In the genomic region with DNA sequence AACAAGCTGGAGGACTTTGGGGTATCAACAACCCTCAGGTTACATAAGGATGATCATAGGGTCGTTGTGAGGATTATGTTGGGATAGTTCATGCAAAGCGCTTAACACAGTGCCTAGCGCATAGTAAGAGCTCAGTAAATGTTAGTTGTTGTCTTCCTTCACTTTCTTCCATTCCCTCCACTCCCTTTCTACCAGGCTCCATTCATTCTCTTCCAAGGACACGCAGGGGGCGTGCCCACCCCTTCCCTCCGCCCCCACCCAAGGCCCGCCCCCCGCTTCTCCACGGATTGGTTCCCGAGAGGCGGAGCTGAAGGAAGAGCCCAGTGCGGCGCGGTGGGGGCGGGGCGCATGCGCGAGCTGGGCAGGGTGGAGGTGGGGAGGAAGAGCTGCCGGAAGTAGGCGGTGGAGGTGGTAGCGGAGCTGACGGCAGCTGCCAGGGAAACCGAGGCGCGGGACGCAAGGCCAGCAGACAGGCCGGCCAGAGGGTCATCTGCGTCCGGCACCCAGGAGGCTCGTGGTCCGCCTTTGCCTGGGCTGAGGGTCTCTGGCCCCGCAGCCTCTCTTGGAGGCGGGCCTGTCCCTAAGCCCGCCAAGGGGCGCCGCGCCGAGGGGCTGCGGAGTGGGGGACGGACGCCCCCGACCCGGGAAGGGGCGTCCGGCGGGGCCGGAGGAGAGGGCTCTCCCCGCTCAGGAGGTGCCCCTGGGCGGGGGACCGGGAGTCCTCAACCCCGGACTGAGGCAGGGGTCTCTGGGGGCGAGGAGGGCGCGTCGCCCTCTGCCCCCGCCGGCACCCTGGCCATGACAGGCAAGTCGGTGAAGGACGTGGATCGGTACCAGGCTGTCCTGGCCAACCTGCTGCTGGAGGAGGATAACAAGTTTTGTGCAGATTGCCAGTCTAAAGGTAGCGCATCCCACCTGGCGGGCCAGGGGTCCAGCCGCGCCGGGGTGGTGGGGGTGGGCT, we compare ENCODE assay signal across 8 cellular contexts. TPM values are rescaled to one million over a fixed set of nuclear protein-coding genes. Genes with fewer than 3 reads are reported as not detected.
DNase-seq lines count a peak whose midpoint lies in the region; ATAC-seq and TF ChIP-seq lines count a peak whose summit lies in the region.

SMAP2 (plus strand) TSS at position 405 of the 961 bp plus-strand sequence; CDS start at position 799, 394 bp downstream.

- peak; percentile 97 for DNase-seq in Calu3
- peak; percentile 89 for DNase-seq in HuH-7.5 (ENCODE audit: low spot score)
- peak; percentile 98 for DNase-seq in activated CD8-positive, alpha-beta memory T cell treated with anti-CD3 and anti-CD28 coated beads, Interleukin-2, amount 50 U/mL, for 48 hours
- DNase-seq in endothelial cell (ENCODE audit: low spot score): peak; percentile 94
- DNase-seq in mesothelial cell of epicardium (ENCODE audit: low spot score in 2 of 2, unreplicated experiment in 2 of 2): peak; percentile 96 to 97
- peak; percentile 96 to 97 for DNase-seq in stimulated activated CD8-positive, alpha-beta memory T cell treated with anti-CD3 and anti-CD28 coated beads, Interleukin-15, amount 100 ng/mL, for 48 hours (ENCODE audit: low read depth in 2 of 2)

- peaks cover 5% of the 10 kb centered on the region for H3K4me1 ChIP-seq in OCI-LY3 (ENCODE audit: low read length)

- BruUV-seq in Calu3 (replicated peaks; lab: Mats Ljungman, UMichigan): no TSS peak

- H2AFZ ChIP-seq in OCI-LY3 (ENCODE audit: low read depth, low read length): peak within 1 kb of the TSS; percentile 74

- H3K27me3 Mint-ChIP-seq in Calu3 (ENCODE audit: unreplicated experiment) (peaks cover 17% of the 10 kb centered on the region), endothelial cell (ENCODE audit: unreplicated experiment) (peaks cover 4% of the 10 kb centered on the region), mesothelial cell of epicardium (ENCODE audit: low read depth) (no peaks in the 10 kb centered on the region)

- H3K4me3 Mint-ChIP-seq in Calu3 (ENCODE audit: low read depth, unreplicated experiment): peak within 1 kb of the TSS; percentile 75
- H3K4me3 Mint-ChIP-seq in endothelial cell (ENCODE audit: unreplicated experiment): peak within 1 kb of the TSS; percentile 97
- peak within 1 kb of the TSS; percentile 88 for H3K4me3 Mint-ChIP-seq in mesothelial cell of epicardium

- H3K4me3 ChIP-seq in OCI-LY3 (ENCODE audit: low read length): peak within 1 kb of the TSS; percentile 99

- no peaks in the 10 kb centered on the region; the same call in 1 of the 2 replicates for H4K20me1 ChIP-seq in OCI-LY3 (ENCODE audit: insufficient read depth, low read length)

- H3K36me3 Mint-ChIP-seq in Calu3 (ENCODE audit: insufficient read depth, unreplicated experiment) (peaks cover 20% of the 10 kb centered on the region), endothelial cell (ENCODE audit: low read depth, unreplicated experiment) (peaks cover 3% of the 10 kb centered on the region), mesothelial cell of epicardium (no peaks in the 10 kb centered on the region)

- H3K9me3 Mint-ChIP-seq in Calu3 (ENCODE audit: low read depth, unreplicated experiment) (no peaks in the 10 kb centered on the region), endothelial cell (ENCODE audit: unreplicated experiment) (no peaks in the 10 kb centered on the region), mesothelial cell of epicardium (no peaks in the 10 kb centered on the region)

- peak within 1 kb of the TSS; percentile 89 for H3K4me2 ChIP-seq in OCI-LY3 (ENCODE audit: low read length)

- CTCF ChIA-PET in Calu3 (lab: Charles Lee): interaction anchor here (0.6 to 1.9 kb wide), 11 partner anchors 9 to 471 kb away, joined by 3 to 7 read pairs (median 4); no protein-coding TSS in a partner anchor

- H3K9me3 ChIP-seq in OCI-LY3 (ENCODE audit: insufficient read depth, low read length): no peaks in the 10 kb centered on the region

- H3K79me2 ChIP-seq in OCI-LY3 (ENCODE audit: low read length): peaks cover 51% of the 10 kb centered on the region

- peaks cover 8% of the 10 kb centered on the region for H3K36me3 ChIP-seq in OCI-LY3 (replicated peaks; ENCODE audit: low read depth, low read length)

- H3K27ac ChIP-seq in OCI-LY3 (ENCODE audit: low read length): peak within 1 kb of the TSS; percentile 90

- peak; percentile 71 for ATAC-seq in GM21515 (IDR thresholded peaks at IDR 0.05; ENCODE audit: unreplicated experiment)

- H3K27ac Mint-ChIP-seq in Calu3 (ENCODE audit: unreplicated experiment): peak within 1 kb of the TSS; percentile 14
- no peak within 1 kb of the TSS for H3K27ac Mint-ChIP-seq in endothelial cell (ENCODE audit: unreplicated experiment)
- peak within 1 kb of the TSS; percentile 92 for H3K27ac Mint-ChIP-seq in mesothelial cell of epicardium

- intact Hi-C loops in Calu3 (cut with micrococcal nuclease; ENCODE audit: unreplicated experiment): no loop called here

- TF ChIP-seq CTCF in Calu3 (IDR thresholded peaks at IDR 0.05; ENCODE audit: unreplicated experiment) (no peak), OCI-LY3 (IDR thresholded peaks at IDR 0.05; ENCODE audit: low read depth, low read length) (no peak), endothelial cell (IDR thresholded peaks at IDR 0.05; ENCODE audit: unreplicated experiment) (no peak), mesothelial cell of epicardium (IDR thresholded peaks at IDR 0.05; ENCODE audit: unreplicated experiment) (no peak)

- H3K9ac ChIP-seq in OCI-LY3 (ENCODE audit: low read length): peak within 1 kb of the TSS; percentile 96

- H3K4me1 Mint-ChIP-seq in Calu3 (ENCODE audit: low read depth, unreplicated experiment): peaks cover 29% of the 10 kb centered on the region
- peaks cover 10% of the 10 kb centered on the region for H3K4me1 Mint-ChIP-seq in endothelial cell (ENCODE audit: unreplicated experiment)
- peaks cover 17% of the 10 kb centered on the region for H3K4me1 Mint-ChIP-seq in mesothelial cell of epicardium

- no peaks in the 10 kb centered on the region for H3K27me3 ChIP-seq in OCI-LY3 (ENCODE audit: low read depth, low read length)

RNA-seq across cellular contexts. Expression of gene SMAP2, which starts in this region (rescaled TPM):
- total RNA-seq in Calu3 (2022) (12.8 and 13.7 TPM in 2 replicates), endothelial cell (ENCODE audit: unreplicated experiment) (12.1 TPM), mesothelial cell of epicardium (10.9 to 12.4 TPM (median 12.0 TPM) in 3 replicates)

Comparison
In these comparisons a context has a peak if more than half of its experiments do, and no peak if none do; other contexts are left out.
1. Peak in every context shown above with its lines: DNase-seq, ATAC-seq, H3K4me3 ChIP-seq and H3K27ac ChIP-seq.